In the genomic region with DNA sequence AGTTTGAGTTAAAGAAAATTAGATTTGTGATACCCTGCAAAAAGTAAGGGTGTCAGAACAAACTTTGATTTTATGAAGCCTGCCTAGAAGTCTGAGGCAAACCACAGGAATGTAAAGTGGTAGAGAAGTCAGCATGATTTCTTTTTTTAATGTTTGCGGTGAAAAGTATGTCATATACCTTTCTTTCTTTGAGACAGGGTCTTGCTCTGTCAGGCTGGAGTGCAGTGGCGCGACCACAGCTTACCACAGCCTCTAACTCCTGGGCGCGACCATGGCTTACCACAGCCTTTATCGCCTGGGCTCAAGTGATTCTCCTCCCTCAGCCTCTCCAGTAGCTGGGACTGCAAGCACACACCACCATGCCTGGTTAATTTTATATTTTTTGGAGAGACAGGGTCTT, we compare ENCODE assay signal across 11 cellular contexts. TPM values are rescaled to one million over a fixed set of nuclear protein-coding genes. Genes with fewer than 3 reads are reported as not detected.
DNase-seq lines count a peak whose midpoint lies in the region; ATAC-seq, FAIRE-seq and TF ChIP-seq lines count a peak whose summit lies in the region.
"Had no signal": no experiment of that assay in that cellular context is flagged by ENCODE, and none has a peak within 500 bp of the region (broad histone marks: within the 10 kb centered on the region; RNA-seq: fewer than 3 reads in every experiment).

No MANE protein-coding gene starts in this region.

- CTCF ChIA-PET in activated naive CD4-positive, alpha-beta T cell treated with anti-CD3 and anti-CD28 coated beads for 36 hours (lab: Charles Lee), result no interaction called here
- CTCF ChIA-PET in GM12878 (lab: Yijun Ruan, JAX), result interaction anchor here (1.0 to 1.3 kb wide), 4 partner anchors 9 to 42 kb away, joined by 3 to 4 read pairs (median 3); a partner anchor contains a TSS
- CTCF ChIA-PET in RWPE1 (lab: Yijun Ruan, JAX), result interaction anchor here (0.8 kb wide), 1 partner anchor 197 kb away, joined by 8 read pairs; no protein-coding TSS in a partner anchor

- TF ChIP-seq CTCF in GM12878 (IDR thresholded peaks at IDR 0.05 in 2 of 3, conservative IDR thresholded peaks at IDR 0.05 in 1 of 3; ENCODE audit: control insufficient read depth in 2 of 3, extremely low read depth in 1 of 3, insufficient read depth in 1 of 3, low read depth in 3 of 3, low read length in 3 of 3) (no peak), RWPE1 (conservative IDR thresholded peaks at IDR 0.05; ENCODE audit: low read depth) (no peak)

- no peak overlapping the region for H3K9ac ChIP-seq in GM12878 (ENCODE audit: control insufficient read depth, insufficient read depth, low read length)

- peaks cover 69% of the 10 kb centered on the region for H3K79me2 ChIP-seq in GM12878 (ENCODE audit: control insufficient read depth, insufficient read depth, low read length)

- H3K27me3 Mint-ChIP-seq in activated naive CD4-positive, alpha-beta T cell treated with anti-CD3 and anti-CD28 coated beads for 36 hours (ENCODE audit: low read depth), result no peaks in the 10 kb centered on the region
- H3K27me3 Mint-ChIP-seq: B cell had no signal

- peak overlapping the region; percentile 55 for H3K4me2 ChIP-seq in GM12878 (ENCODE audit: control insufficient read depth, insufficient read depth)

- TF ChIP-seq POLR2A in GM12878 (IDR thresholded peaks at IDR 0.05; ENCODE audit: low read depth, low read length), result no peak

- no peak for TF ChIP-seq RAD21 in GM12878 (IDR thresholded peaks at IDR 0.05; ENCODE audit: insufficient read depth, low read depth, low read length)

- WGBS in GM12878 (ENCODE audit: insufficient coverage, insufficient replicate concordance, low lambda C conversion rate, missing lambda C conversion rate), result 83% methylated on average over 6 of the region's 6 CpGs

- peak; percentile 19 for DNase-seq in activated naive CD4-positive, alpha-beta T cell treated with anti-CD3 and anti-CD28 coated beads for 36 hours
- DNase-seq in activated naive CD4-positive, alpha-beta T cell treated with Interleukin-2 at 50 U/mL for 16 hours, result no peak
- DNase-seq in MV-4-11 (lab: John Stamatoyannopoulos, UW) (peak; percentile 65), GM12878 (ENCODE audit: low read depth, low spot score) (no peak), RWPE1 (ENCODE audit: low spot score) (no peak), NCI-H2107 treated with DMSO at 0.1 percent for 48 hours (lab: John Stamatoyannopoulos, UW; ENCODE audit: unreplicated experiment) (no peak)
- DNase-seq in stimulated activated CD8-positive, alpha-beta memory T cell treated with anti-CD3 and anti-CD28 coated beads, Interleukin-2, amount 100 ng/mL, for 48 hours (ENCODE audit: low read depth in 2 of 2), result peak; percentile 16 to 18
- DNase-seq: NCI-H1417 treated with DMSO at 0.1 percent for 48 hours, occipital lobe had no signal

- intact Hi-C loops in activated naive CD4-positive, alpha-beta T cell treated with anti-CD3 and anti-CD28 coated beads for 36 hours (cut with micrococcal nuclease), result loop anchor here (10.0 kb wide), 2 partner anchors 152 to 748 kb away; a partner anchor contains a TSS
- intact Hi-C loops in GM12878 (cut with micrococcal nuclease; ENCODE audit: unreplicated experiment), result no loop called here

- H3K36me3 Mint-ChIP-seq in activated naive CD4-positive, alpha-beta T cell treated with anti-CD3 and anti-CD28 coated beads for 36 hours (ENCODE audit: low read depth), result peaks cover 16% of the 10 kb centered on the region

- no peak overlapping the region for H3K4me3 Mint-ChIP-seq in activated naive CD4-positive, alpha-beta T cell treated with anti-CD3 and anti-CD28 coated beads for 36 hours
- H3K4me3 Mint-ChIP-seq: B cell had no signal

- ATAC-seq in GM12878 (peak; percentile 11), GM21528 (IDR thresholded peaks at IDR 0.05; ENCODE audit: low FRiP score, unreplicated experiment) (no peak)

- H3K27ac Mint-ChIP-seq in activated naive CD4-positive, alpha-beta T cell treated with anti-CD3 and anti-CD28 coated beads for 36 hours, result no peak overlapping the region
- H3K27ac Mint-ChIP-seq: B cell had no signal

- peaks cover 3% of the 10 kb centered on the region; the same call in 1 of the 2 replicates for H4K20me1 ChIP-seq in GM12878 (ENCODE audit: control insufficient read depth, insufficient read depth)

- peak overlapping the region; percentile 11; the same call in 1 of the 2 replicates for H3K4me3 ChIP-seq in GM12878

- H3K4me1 ChIP-seq in GM12878 (ENCODE audit: control insufficient read depth, insufficient read depth, low read length), result peaks cover 8% of the 10 kb centered on the region

- H3K27ac ChIP-seq in GM12878 (ENCODE audit: control insufficient read depth, insufficient read depth), result no peak overlapping the region; the same call in 1 of the 2 replicates
- H3K27ac ChIP-seq in RWPE1, result no peak overlapping the region

- POLR2A ChIA-PET in GM12878 (lab: Charles Lee), result interaction anchor here (1.2 kb wide), 1 partner anchor 42 kb away, joined by 3 read pairs; a partner anchor contains a TSS
- POLR2A ChIA-PET in RWPE1 (lab: Yijun Ruan, JAX; ENCODE audit: low non-redundant PET), result no interaction called here

- SMC1A ChIA-PET in GM12878 (lab: Charles Lee; ENCODE audit: uncharacterized antibody, unreplicated experiment), result interaction anchor here (0.6 to 1.3 kb wide), 3 partner anchors 23 to 103 kb away, joined by 3 read pairs; a partner anchor contains a TSS

- no peak for TF ChIP-seq EP300 in GM12878 (IDR thresholded peaks at IDR 0.05; ENCODE audit: borderline replicate concordance in 1 of 2, control insufficient read depth in 1 of 2, low read depth in 2 of 2, low read length in 2 of 2)

- BruUV-seq in GM12878 (replicated peaks; lab: Mats Ljungman, UMichigan), result no TSS peak

- no peaks in the 10 kb centered on the region for H3K9me3 ChIP-seq in GM12878 (replicated peaks; ENCODE audit: control insufficient read depth, insufficient read depth, low read length)

- no peaks in the 10 kb centered on the region for H3K27me3 ChIP-seq in GM12878 (replicated peaks in 1 of 2; ENCODE audit: control insufficient read depth in 2 of 2, insufficient read depth in 2 of 2, low read length in 1 of 2)

- no peak overlapping the region for H2AFZ ChIP-seq in GM12878 (ENCODE audit: control insufficient read depth, low read depth, low read length)

- FAIRE-seq in GM12878 (lab: Jason Lieb, UNC), result no peak

- RAD21 ChIA-PET in GM12878 (lab: Charles Lee; ENCODE audit: unreplicated experiment), result no interaction called here

- H3K9me3 Mint-ChIP-seq in activated naive CD4-positive, alpha-beta T cell treated with anti-CD3 and anti-CD28 coated beads for 36 hours, result no peaks in the 10 kb centered on the region

- in situ Hi-C loops in GM12878 (cut with MboI), result no loop called here

- H3K36me3 ChIP-seq in GM12878 (ENCODE audit: control insufficient read depth in 2 of 2, insufficient read depth in 2 of 2, low read length in 1 of 2), result peaks cover 1 to 8% of the 10 kb centered on the region in 2 experiments; a peak in 3 of 4 replicates

- H3K4me1 Mint-ChIP-seq in activated naive CD4-positive, alpha-beta T cell treated with anti-CD3 and anti-CD28 coated beads for 36 hours (ENCODE audit: low read depth), result peaks cover 36% of the 10 kb centered on the region

TF ChIP-seq in GM12878, 131 proteins besides CTCF, POLR2A, EP300 and RAD21 (continues in another document):
- TF ChIP-seq CBFB (IDR thresholded peaks at IDR 0.05; ENCODE audit: low read depth), result 0 out of 2 replicates have a peak, but pooled peaks have one; percentile 46
- TF ChIP-seq PAX5 (IDR thresholded peaks at IDR 0.05; ENCODE audit: borderline replicate concordance, low read depth, low read length), result peak; percentile 54; the same call in 1 of the 2 replicates

RNA-seq across cellular contexts. Expression of a gene that starts 4.7 kb away (rescaled TPM):
- 100 to 1,000 TPM; 139 to 147 TPM for total RNA-seq in activated naive CD4-positive, alpha-beta T cell treated with anti-CD3 and anti-CD28 coated beads for 36 hours
- 94.9 and 101 TPM in 2 replicates for total RNA-seq in GM12878 (2013; cell fraction: nucleolus; rRNA removed)
- total RNA-seq in GM12878 (2014; rRNA removed) (80.5 and 91.7 TPM in 2 replicates), GM12878 (2014; rRNA removed; fragmentation: Illumina TruSeq; extraction: Trizol) (103 and 104 TPM in 2 replicates), GM12878 (2021) (121 and 123 TPM in 2 replicates)
- polyA plus RNA-seq in GM12878 (2011; ENCODE audit: low read depth), result 32.7 TPM
- polyA plus RNA-seq in GM12878 (2011; rRNA removed) (89.5 and 146 TPM in 2 replicates), GM12878 (2014; fragmentation: Illumina TruSeq; extraction: Trizol) (129 and 150 TPM in 2 replicates), GM12878 (2014; fragmentation: Nextera tagmentation; extraction: Ambion mirVana) (10 to 100 TPM; 52.0 to 55.1 TPM), GM12878 (2014; rRNA removed) (97.3 and 109 TPM in 2 replicates), GM12878 (2016; fragmentation: Nextera tagmentation; extraction: Ambion mirVana) (100 to 1,000 TPM; 175 to 193 TPM)
- 30.6 and 32.2 TPM in 2 replicates for polyA plus RNA-seq in GM12878 (2011; cell fraction: cytosol; rRNA removed)
- 42.5 and 65.3 TPM in 2 replicates for polyA plus RNA-seq in GM12878 (2011; cell fraction: nucleus; rRNA removed)
- 51.3 and 57.6 TPM in 2 replicates for polyA plus RNA-seq in GM12878 (2012)
- 43.2 and 55.3 TPM in 2 replicates for polyA minus RNA-seq in GM12878 (2011; rRNA and poly(A)+ RNA removed)
- polyA minus RNA-seq in GM12878 (2011; cell fraction: cytosol; rRNA and poly(A)+ RNA removed), result 23.5 and 30.5 TPM in 2 replicates
- polyA minus RNA-seq in GM12878 (2011; cell fraction: nucleus; rRNA and poly(A)+ RNA removed), result 29.7 and 39.7 TPM in 2 replicates

RNA-seq across cellular contexts. Expression of a gene that starts 42.3 kb away (rescaled TPM):
- total RNA-seq in activated naive CD4-positive, alpha-beta T cell treated with anti-CD3 and anti-CD28 coated beads for 36 hours, result 10 to 100 TPM; 57.1 to 64.3 TPM
- total RNA-seq in GM12878 (2013; cell fraction: nucleolus; rRNA removed), result 684 and 703 TPM in 2 replicates
- total RNA-seq in GM12878 (2014; rRNA removed) (49.5 and 51.9 TPM in 2 replicates), GM12878 (2014; rRNA removed; fragmentation: Illumina TruSeq; extraction: Trizol) (62.8 and 69.6 TPM in 2 replicates), GM12878 (2021) (36.1 and 37.3 TPM in 2 replicates)
- 28.2 TPM for polyA plus RNA-seq in GM12878 (2011; ENCODE audit: low read depth)
- polyA plus RNA-seq in GM12878 (2011; rRNA removed) (116 and 133 TPM in 2 replicates), GM12878 (2014; fragmentation: Illumina TruSeq; extraction: Trizol) (58.1 and 66.4 TPM in 2 replicates), GM12878 (2014; fragmentation: Nextera tagmentation; extraction: Ambion mirVana) (10 to 100 TPM; 15.9 to 20.0 TPM), GM12878 (2014; rRNA removed) (38.9 and 46.9 TPM in 2 replicates), GM12878 (2016; fragmentation: Nextera tagmentation; extraction: Ambion mirVana) (10 to 100 TPM; 24.7 to 30.0 TPM)
- 50.7 and 61.1 TPM in 2 replicates for polyA plus RNA-seq in GM12878 (2011; cell fraction: cytosol; rRNA removed)
- polyA plus RNA-seq in GM12878 (2011; cell fraction: nucleus; rRNA removed), result 327 and 442 TPM in 2 replicates
- 34.2 and 54.8 TPM in 2 replicates for polyA plus RNA-seq in GM12878 (2012)
- 174 and 203 TPM in 2 replicates for polyA minus RNA-seq in GM12878 (2011; rRNA and poly(A)+ RNA removed)
- polyA minus RNA-seq in GM12878 (2011; cell fraction: cytosol; rRNA and poly(A)+ RNA removed), result 13.6 and 18.3 TPM in 2 replicates
- polyA minus RNA-seq in GM12878 (2011; cell fraction: nucleus; rRNA and poly(A)+ RNA removed), result 193 and 277 TPM in 2 replicates

Comparison
In these comparisons a context has a peak if more than half of its experiments do, and no peak if none do; other contexts are left out.
1. DNase-seq: peak in activated naive CD4-positive, alpha-beta T cell treated with anti-CD3 and anti-CD28 coated beads for 36 hours (single experiment), MV-4-11 (single experiment) and stimulated activated CD8-positive, alpha-beta memory T cell treated with anti-CD3 and anti-CD28 coated beads, Interleukin-2, amount 100 ng/mL, for 48 hours (2 of 2); none in activated naive CD4-positive, alpha-beta T cell treated with Interleukin-2 at 50 U/mL for 16 hours (single experiment), GM12878 (single experiment), RWPE1 (single experiment) and NCI-H2107 treated with DMSO at 0.1 percent for 48 hours (single experiment).